Comparison of ENCODE assay signal across 7 cellular contexts in the genomic region with DNA sequence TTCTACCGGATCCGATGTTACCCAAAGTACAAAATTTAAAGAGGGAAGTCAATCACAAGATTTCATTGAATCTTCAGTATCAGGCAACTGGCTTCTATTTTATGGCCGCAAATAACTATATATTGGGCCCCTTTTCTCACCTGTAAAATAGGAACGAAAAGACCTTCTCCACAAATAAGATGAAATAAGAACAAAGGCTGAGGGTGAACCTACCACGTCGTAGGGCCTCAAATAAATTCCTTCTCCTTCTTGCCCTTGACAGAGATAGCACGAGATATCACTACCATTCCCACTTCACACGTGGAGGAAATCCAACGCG. TPM values are rescaled to one million over a fixed set of nuclear protein-coding genes. Genes with fewer than 3 reads are reported as not detected.
DNase-seq lines count a peak whose midpoint lies in the region; ATAC-seq and FAIRE-seq lines count a peak whose summit lies in the region.

No MANE protein-coding gene starts in this region.

- H3K4me1 Mint-ChIP-seq in activated CD8-positive, alpha-beta T cell treated with anti-CD3 and anti-CD28 coated beads, Interleukin-2, amount 10 ng/mL, durations not matched to agents 7 days and 5 days (ENCODE audit: low read depth) = peaks cover 25% of the 10 kb centered on the region
- peaks cover 43% of the 10 kb centered on the region for H3K4me1 Mint-ChIP-seq in stimulated activated memory B cell treated with anti-CD40 and anti-IgM and Interleukin-4, amounts not matched to agents 10 μg/mL and 1 μg/mL and 100 μg/mL, for 72 hours

- H3K36me3 Mint-ChIP-seq in activated CD8-positive, alpha-beta T cell treated with anti-CD3 and anti-CD28 coated beads, Interleukin-2, amount 10 ng/mL, durations not matched to agents 7 days and 5 days (ENCODE audit: low read depth) = peaks cover 34% of the 10 kb centered on the region
- peaks cover 5% of the 10 kb centered on the region for H3K36me3 Mint-ChIP-seq in stimulated activated memory B cell treated with anti-CD40 and anti-IgM and Interleukin-4, amounts not matched to agents 10 μg/mL and 1 μg/mL and 100 μg/mL, for 72 hours

- POLR2A ChIA-PET in activated CD8-positive, alpha-beta T cell treated with anti-CD3 and anti-CD28 coated beads, Interleukin-2, amount 10 ng/mL, durations not matched to agents 7 days and 5 days (lab: Charles Lee) = no interaction called here

- DNase-seq in HTR-8/SVneo (ENCODE audit: insufficient read length, low spot score) = no peak
- DNase-seq in activated CD8-positive, alpha-beta T cell treated with anti-CD3 and anti-CD28 coated beads, Interleukin-2, amount 10 ng/mL, durations not matched to agents 7 days and 5 days = no peak
- no peak for DNase-seq in NCI-H2081 treated with DMSO at 0.1 percent for 48 hours (lab: John Stamatoyannopoulos, UW)
- no peak for DNase-seq in NCI-H2227 treated with DMSO at 0.1 percent for 48 hours (lab: John Stamatoyannopoulos, UW)
- no peak for DNase-seq in stimulated activated naive CD4-positive, alpha-beta T cell (lab: John Stamatoyannopoulos, UW)

- peak overlapping the region; percentile 88 for H3K4me3 Mint-ChIP-seq in activated CD8-positive, alpha-beta T cell treated with anti-CD3 and anti-CD28 coated beads, Interleukin-2, amount 10 ng/mL, durations not matched to agents 7 days and 5 days
- peak overlapping the region; percentile 95 for H3K4me3 Mint-ChIP-seq in stimulated activated memory B cell treated with anti-CD40 and anti-IgM and Interleukin-4, amounts not matched to agents 10 μg/mL and 1 μg/mL and 100 μg/mL, for 72 hours

- peak overlapping the region; percentile 97 for H3K27ac Mint-ChIP-seq in activated CD8-positive, alpha-beta T cell treated with anti-CD3 and anti-CD28 coated beads, Interleukin-2, amount 10 ng/mL, durations not matched to agents 7 days and 5 days
- H3K27ac Mint-ChIP-seq in stimulated activated memory B cell treated with anti-CD40 and anti-IgM and Interleukin-4, amounts not matched to agents 10 μg/mL and 1 μg/mL and 100 μg/mL, for 72 hours = peak overlapping the region; percentile 90

- FAIRE-seq in HTR-8/SVneo (lab: Jason Lieb, UNC) = peak; percentile 33

- ATAC-seq in activated CD8-positive, alpha-beta T cell treated with anti-CD3 and anti-CD28 coated beads, Interleukin-2, amount 10 ng/mL, durations not matched to agents 7 days and 5 days = no peak
- ATAC-seq in stimulated activated memory B cell treated with anti-CD40 and anti-IgM and Interleukin-4, amounts not matched to agents 10 μg/mL and 1 μg/mL and 100 μg/mL, for 72 hours = no peak

- H3K9me3 Mint-ChIP-seq in activated CD8-positive, alpha-beta T cell treated with anti-CD3 and anti-CD28 coated beads, Interleukin-2, amount 10 ng/mL, durations not matched to agents 7 days and 5 days (ENCODE audit: insufficient read depth) = no peaks in the 10 kb centered on the region
- H3K9me3 Mint-ChIP-seq in stimulated activated memory B cell treated with anti-CD40 and anti-IgM and Interleukin-4, amounts not matched to agents 10 μg/mL and 1 μg/mL and 100 μg/mL, for 72 hours = no peaks in the 10 kb centered on the region

- H3K4me3 ChIP-seq in iPS-11a (ENCODE audit: low read depth, low read length) = peak overlapping the region; percentile 88

- CTCF ChIA-PET in activated CD8-positive, alpha-beta T cell treated with anti-CD3 and anti-CD28 coated beads, Interleukin-2, amount 10 ng/mL, durations not matched to agents 7 days and 5 days (lab: Charles Lee) = no interaction called here

- H3K27me3 Mint-ChIP-seq in activated CD8-positive, alpha-beta T cell treated with anti-CD3 and anti-CD28 coated beads, Interleukin-2, amount 10 ng/mL, durations not matched to agents 7 days and 5 days (ENCODE audit: low read depth) = no peaks in the 10 kb centered on the region
- H3K27me3 Mint-ChIP-seq in stimulated activated memory B cell treated with anti-CD40 and anti-IgM and Interleukin-4, amounts not matched to agents 10 μg/mL and 1 μg/mL and 100 μg/mL, for 72 hours = no peaks in the 10 kb centered on the region

RNA-seq across cellular contexts. Expression of a gene that starts 0.8 kb away (rescaled TPM):
- total RNA-seq in activated CD8-positive, alpha-beta T cell treated with anti-CD3 and anti-CD28 coated beads, Interleukin-2, amount 10 ng/mL, durations not matched to agents 7 days and 5 days = 10 to 100 TPM; 30.1 to 32.2 TPM
